ENCODE assay signal across 2 cellular contexts in genomic region chr3:157051625-157052024, GRCh38.
TF ChIP-seq lines count a peak whose summit lies in the region.

No MANE protein-coding gene starts in this region.

TF ChIP-seq in HCT116, 20 proteins besides CTCF, POLR2A, EP300 and RAD21:
- TF ChIP-seq ZFX (IDR thresholded peaks at IDR 0.05) (no peak), SIN3A (IDR thresholded peaks at IDR 0.05; ENCODE audit: low read depth) (no peak), FOSL1 (IDR thresholded peaks at IDR 0.05; ENCODE audit: low read depth) (no peak), POLR2AphosphoS5 (IDR thresholded peaks at IDR 0.05; ENCODE audit: low read depth, low read length) (no peak)

TF ChIP-seq in K562, 482 proteins besides CTCF, POLR2A, EP300 and RAD21:
- TF ChIP-seq DACH1 (IDR thresholded peaks at IDR 0.05; ENCODE audit: partially characterized antibody) (peak; percentile 34), MTF1 (CRISPR knock-in tag; IDR thresholded peaks at IDR 0.05; ENCODE audit: borderline replicate concordance) (no peak)
TF ChIP-seq in K562: peak in this region for 1.
